In genomic region chr17:58309918-58310259, GRCh38 we compare ENCODE assay signal across 18 cellular contexts. TPM values are rescaled to one million over a fixed set of nuclear protein-coding genes. Genes with fewer than 3 reads are reported as not detected.
"Had no signal": no experiment of that assay in that cellular context is flagged by ENCODE, and none has a peak within 500 bp of the region (broad histone marks: within the 10 kb centered on the region; RNA-seq: fewer than 3 reads in every experiment).

No MANE protein-coding gene starts in this region.

- H3K36me3 Mint-ChIP-seq: activated naive CD4-positive, alpha-beta T cell treated with anti-CD3 and anti-CD28 coated beads, Interleukin-2, amount 50 U/mL, for 24 hours had no signal

- ATAC-seq: activated T-cell treated with anti-CD3 and anti-CD28 coated beads, Interleukin-2, amount 50 U/mL, for 4 hours; gastrocnemius medialis; naive thymus-derived CD8-positive, alpha-beta T cell had no signal

- H3K9me3 ChIP-seq: ascending aorta, breast epithelium, gastrocnemius medialis, spleen, tibial nerve, vagina had no signal

- H3K27me3 Mint-ChIP-seq: activated naive CD4-positive, alpha-beta T cell treated with anti-CD3 and anti-CD28 coated beads, Interleukin-2, amount 50 U/mL, for 24 hours; naive thymus-derived CD8-positive, alpha-beta T cell had no signal

- H3K27me3 ChIP-seq: ascending aorta, breast epithelium, gastrocnemius medialis, spleen, tibial nerve, vagina had no signal

- H3K36me3 ChIP-seq: breast epithelium, gastrocnemius medialis, vagina had no signal

- DNase-seq: activated CD4-positive, alpha-beta T cell treated with anti-CD3 and anti-CD28 coated beads, Interleukin-2, amount 50 U/mL, for 1 hour; activated effector memory CD4-positive, alpha-beta T cell treated with anti-CD3 and anti-CD28 coated beads, Interleukin-2, amount 50 U/mL, for 16 hours; activated T-cell treated with anti-CD3 and anti-CD28 coated beads, Interleukin-2, amount 50 U/mL, for 4 hours; cerebellar nuclear complex; cortex of kidney; gastrocnemius medialis; mesenchymal stem cell; retina; spleen; stimulated activated naive CD4-positive, alpha-beta T cell; T1000 had no signal

- H3K4me1 ChIP-seq: ascending aorta, breast epithelium, gastrocnemius medialis, tibial nerve, vagina had no signal

- H3K4me3 Mint-ChIP-seq: activated naive CD4-positive, alpha-beta T cell treated with anti-CD3 and anti-CD28 coated beads, Interleukin-2, amount 50 U/mL, for 24 hours; activated T-cell treated with anti-CD3 and anti-CD28 coated beads, Interleukin-2, amount 50 U/mL, for 4 hours; naive thymus-derived CD8-positive, alpha-beta T cell had no signal

- H3K27ac ChIP-seq: ascending aorta, breast epithelium, gastrocnemius medialis, spleen, tibial nerve, vagina had no signal

- H3K4me3 ChIP-seq: ascending aorta, breast epithelium, gastrocnemius medialis, spleen, tibial nerve, vagina had no signal

- H3K9me3 Mint-ChIP-seq: activated naive CD4-positive, alpha-beta T cell treated with anti-CD3 and anti-CD28 coated beads, Interleukin-2, amount 50 U/mL, for 24 hours; activated T-cell treated with anti-CD3 and anti-CD28 coated beads, Interleukin-2, amount 50 U/mL, for 4 hours; naive thymus-derived CD8-positive, alpha-beta T cell had no signal

- H3K4me1 Mint-ChIP-seq: activated naive CD4-positive, alpha-beta T cell treated with anti-CD3 and anti-CD28 coated beads, Interleukin-2, amount 50 U/mL, for 24 hours; naive thymus-derived CD8-positive, alpha-beta T cell had no signal

RNA-seq across cellular contexts. Expression of gene TSPOAP1, which starts 18.7 kb away (rescaled TPM):
- total RNA-seq: SK-MEL-5 had no signal

RNA-seq across cellular contexts. Expression of gene MPO, which starts 29.2 kb away (rescaled TPM):
- total RNA-seq: activated T-cell treated with anti-CD3 and anti-CD28 coated beads, Interleukin-2, amount 50 U/mL, for 4 hours; naive thymus-derived CD8-positive, alpha-beta T cell; SK-MEL-5; tibial nerve; vagina had no signal
- polyA plus RNA-seq: naive thymus-derived CD8-positive, alpha-beta T cell had no signal
